ENCODE assay signal across 1 cellular context in genomic region chr15:63121382-63122001, GRCh38.
A peak's percentile ranks its signal among the peaks of the same experiment; 100 is the strongest.
TF ChIP-seq lines count a peak whose summit lies in the region.

LACTB (plus strand) TSS chr15:63121861; CDS start chr15:63121872, 11 bp downstream.

TF ChIP-seq in K562, 482 proteins besides CTCF, POLR2A, EP300 and RAD21 (continued from another document):
- TF ChIP-seq CHD7 (IDR thresholded peaks at IDR 0.05; ENCODE audit: low read depth, low read length) (no peak), YY1 (IDR thresholded peaks at IDR 0.05; ENCODE audit: borderline replicate concordance in 1 of 3, control insufficient read depth in 1 of 3, extremely low read depth in 1 of 3, insufficient read depth in 3 of 3, insufficient read length in 1 of 3, insufficient replicate concordance in 2 of 3, low read depth in 1 of 3, low read length in 2 of 3) (peak in 2 of 3 experiments; percentile 39 to 62), FUS (optimal IDR thresholded peaks at IDR 0.05; ENCODE audit: low read depth, low read length) (no peak), BRCA1 (IDR thresholded peaks at IDR 0.05) (no peak), BRCA1 (CRISPR knock-in tag; IDR thresholded peaks at IDR 0.05) (no peak), LEF1 (IDR thresholded peaks at IDR 0.05) (no peak), CBX1 (IDR thresholded peaks at IDR 0.05; ENCODE audit: low read depth) (0 out of 2 replicates have a peak, but pooled peaks have one; percentile 3), ZC3H4 (CRISPR knock-in tag; IDR thresholded peaks at IDR 0.05; ENCODE audit: borderline replicate concordance) (no peak), ZSCAN32 (CRISPR knock-in tag; IDR thresholded peaks at IDR 0.05) (no peak), CUX1 (CRISPR knock-in tag; IDR thresholded peaks at IDR 0.05) (no peak), RAD51 (IDR thresholded peaks at IDR 0.05; ENCODE audit: borderline replicate concordance, low read depth) (peak; percentile 68), ARID2 (IDR thresholded peaks at IDR 0.05) (0 out of 2 replicates have a peak, but pooled peaks have one; percentile 27), NCOA1 (IDR thresholded peaks at IDR 0.05; ENCODE audit: low read depth) (peak; percentile 49; the same call in 1 of the 2 replicates), AFF1 (IDR thresholded peaks at IDR 0.05; ENCODE audit: low read depth in 1 of 2, partially characterized antibody in 2 of 2) (no peak), ZFP91 (CRISPR knock-in tag; IDR thresholded peaks at IDR 0.05) (no peak), ELK1 (CRISPR knock-in tag; IDR thresholded peaks at IDR 0.05) (no peak), ARID4B (CRISPR knock-in tag; IDR thresholded peaks at IDR 0.05) (no peak; the same call in 1 of the 2 replicates), ZNF583 (CRISPR knock-in tag; IDR thresholded peaks at IDR 0.05) (no peak), ZNF717 (CRISPR knock-in tag; IDR thresholded peaks at IDR 0.05) (no peak), RBM17 (IDR thresholded peaks at IDR 0.05; ENCODE audit: borderline replicate concordance, low read depth, low read length) (no peak), PTBP1 (IDR thresholded peaks at IDR 0.05; ENCODE audit: low read depth, low read length) (no peak), ZNF507 (tag; conservative IDR thresholded peaks at IDR 0.05) (no peak), TARDBP (IDR thresholded peaks at IDR 0.05) (no peak)
